Comparison of ENCODE assay signal across 8 cellular contexts in the genomic region with DNA sequence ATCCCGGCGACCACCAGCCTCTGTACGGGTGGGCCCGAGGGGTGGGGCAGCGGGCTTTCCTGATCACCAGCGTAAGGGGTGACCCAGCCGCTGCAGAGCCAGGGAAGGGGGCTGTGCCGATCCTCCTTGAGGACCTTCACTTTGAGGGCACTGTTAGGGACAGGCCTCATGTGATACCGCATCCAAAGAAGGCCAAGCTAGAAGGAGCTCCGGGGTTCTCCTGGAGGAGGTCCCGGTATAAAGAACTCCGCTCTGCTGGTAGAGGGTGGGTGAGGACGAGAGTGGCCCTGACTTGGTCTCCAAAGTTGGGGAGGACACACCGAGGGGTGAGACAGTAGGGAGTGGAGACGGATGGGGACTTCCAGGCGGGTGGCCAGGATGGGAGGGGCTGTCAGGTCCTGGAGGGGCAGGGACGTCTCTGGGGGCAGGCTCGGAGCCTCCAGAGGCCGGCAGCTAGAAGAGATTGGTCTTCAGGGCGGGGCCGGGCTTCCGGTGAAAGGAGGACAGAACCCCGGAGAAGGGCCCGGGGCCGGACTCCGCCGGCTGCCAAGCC. TPM values are rescaled to one million over a fixed set of nuclear protein-coding genes. Genes with fewer than 3 reads are reported as not detected.
A peak's percentile ranks its signal among the peaks of the same experiment; 100 is the strongest.
DNase-seq lines count a peak whose midpoint lies in the region; TF ChIP-seq lines count a peak whose summit lies in the region.

No MANE protein-coding gene starts in this region.

- H3K4me1 ChIP-seq in Karpas-422 (ENCODE audit: low read length) = no peaks in the 10 kb centered on the region
- peaks cover 28 to 32% of the 10 kb centered on the region in 2 donors for H3K4me1 ChIP-seq in adrenal gland (replicated peaks in 1 of 2)

- no peak overlapping the region for H3K9ac ChIP-seq in Karpas-422 (ENCODE audit: low read length)

- H3K36me3 ChIP-seq in Karpas-422 (ENCODE audit: insufficient read depth, low read length) = 0 out of 2 replicates have a peak, but pooled peaks cover 5% of the 10 kb centered on the region
- peaks cover 0 to 33% of the 10 kb centered on the region in 2 donors for H3K36me3 ChIP-seq in adrenal gland (replicated peaks in 1 of 2)

- H3K4me3 ChIP-seq in Karpas-422 (ENCODE audit: low read length) (no peak overlapping the region), adrenal gland (peak overlapping the region in 2 of 4 donors; percentile 22 to 54)

- no peaks in the 10 kb centered on the region for H3K27me3 ChIP-seq in Karpas-422 (ENCODE audit: low read length)
- H3K27me3 ChIP-seq in adrenal gland = peaks cover 18% of the 10 kb centered on the region

- peak in 1 of 2 donors; percentile 25 for TF ChIP-seq POLR2A in adrenal gland (IDR thresholded peaks at IDR 0.05)

- no peak for TF ChIP-seq CTCF in adrenal gland (IDR thresholded peaks at IDR 0.05)
- no peak for TF ChIP-seq CTCF in endothelial cell (IDR thresholded peaks at IDR 0.05; ENCODE audit: unreplicated experiment)

- H3K4me1 Mint-ChIP-seq in stimulated activated naive CD8-positive, alpha-beta T cell treated with anti-CD3 and anti-CD28 coated beads, Interleukin-15, Interleukin-2, amounts not matched to agents 100 ng/mL and 50 ng/mL, for 24 hours (ENCODE audit: low read depth) = peaks cover 27% of the 10 kb centered on the region
- peaks cover 23% of the 10 kb centered on the region for H3K4me1 Mint-ChIP-seq in endothelial cell (ENCODE audit: unreplicated experiment)

- no peaks in the 10 kb centered on the region for H3K9me3 Mint-ChIP-seq in stimulated activated naive CD8-positive, alpha-beta T cell treated with anti-CD3 and anti-CD28 coated beads, Interleukin-15, Interleukin-2, amounts not matched to agents 100 ng/mL and 50 ng/mL, for 24 hours
- no peaks in the 10 kb centered on the region for H3K9me3 Mint-ChIP-seq in endothelial cell (ENCODE audit: unreplicated experiment)

- H2AFZ ChIP-seq in Karpas-422 (ENCODE audit: low read length) = no peak overlapping the region

- H3K36me3 Mint-ChIP-seq in stimulated activated naive CD8-positive, alpha-beta T cell treated with anti-CD3 and anti-CD28 coated beads, Interleukin-15, Interleukin-2, amounts not matched to agents 100 ng/mL and 50 ng/mL, for 24 hours (ENCODE audit: low read depth) = peaks cover 2% of the 10 kb centered on the region
- peaks cover 5% of the 10 kb centered on the region for H3K36me3 Mint-ChIP-seq in endothelial cell (ENCODE audit: low read depth, unreplicated experiment)

- no peak overlapping the region for H3K27ac Mint-ChIP-seq in stimulated activated naive CD8-positive, alpha-beta T cell treated with anti-CD3 and anti-CD28 coated beads, Interleukin-15, Interleukin-2, amounts not matched to agents 100 ng/mL and 50 ng/mL, for 24 hours
- no peak overlapping the region for H3K27ac Mint-ChIP-seq in endothelial cell (ENCODE audit: unreplicated experiment)

- H3K27ac ChIP-seq in Karpas-422 (ENCODE audit: low read length) (no peak overlapping the region), adrenal gland (peak overlapping the region in 3 of 5 donors; percentile 46 to 73 (median 67))

- H3K4me2 ChIP-seq in Karpas-422 (ENCODE audit: low read depth, low read length, poor library complexity, severe bottlenecking) = no peak overlapping the region

- peaks cover 8% of the 10 kb centered on the region; the same call in 1 of the 2 replicates for H4K20me1 ChIP-seq in Karpas-422 (ENCODE audit: insufficient read depth, low read depth, low read length)

- H3K9me2 ChIP-seq in Karpas-422 (replicated peaks; ENCODE audit: insufficient read depth, low read length) = no peaks in the 10 kb centered on the region

- no peaks in the 10 kb centered on the region for H3K79me2 ChIP-seq in Karpas-422 (ENCODE audit: low read length)

- H3K4me3 Mint-ChIP-seq in stimulated activated naive CD8-positive, alpha-beta T cell treated with anti-CD3 and anti-CD28 coated beads, Interleukin-15, Interleukin-2, amounts not matched to agents 100 ng/mL and 50 ng/mL, for 24 hours = peak overlapping the region; percentile 48
- H3K4me3 Mint-ChIP-seq in endothelial cell (ENCODE audit: unreplicated experiment) = no peak overlapping the region

- DNase-seq in DMS53 (lab: John Stamatoyannopoulos, UW) = peak; percentile 89
- peak; percentile 54 for DNase-seq in Karpas-422
- DNase-seq in adrenal gland = peak in 5 of 7 donors; percentile 65 to 90 (median 80)
- DNase-seq in iPS-NIHi11 (ENCODE audit: low spot score) = peak; percentile 71
- no peak for DNase-seq in COLO829 (ENCODE audit: low spot score)
- DNase-seq in endothelial cell (ENCODE audit: low spot score) = no peak
- no peak for DNase-seq in D341Med (ENCODE audit: low spot score)

- H3K9me3 ChIP-seq in Karpas-422 (ENCODE audit: low read length) (no peaks in the 10 kb centered on the region), adrenal gland (replicated peaks in 1 of 3) (no peaks in the 10 kb centered on the region)

- intact Hi-C loops in adrenal gland (cut with DNase I) = loop anchor here in 1 of 2 donors (10.0 kb wide), 1 partner anchor 225 kb away; no protein-coding TSS in a partner anchor

- 9 to 17% (median 13%) methylated on average over 17 to 27 of the region's 27 CpGs for WGBS in adrenal gland, 4 donors

- H3K27me3 Mint-ChIP-seq in stimulated activated naive CD8-positive, alpha-beta T cell treated with anti-CD3 and anti-CD28 coated beads, Interleukin-15, Interleukin-2, amounts not matched to agents 100 ng/mL and 50 ng/mL, for 24 hours = peaks cover 42% of the 10 kb centered on the region
- H3K27me3 Mint-ChIP-seq in endothelial cell (ENCODE audit: unreplicated experiment) = peaks cover 33% of the 10 kb centered on the region

RNA-seq across cellular contexts. Expression of gene PHOX2A, which starts 4.6 kb away (rescaled TPM):
- not detected in 2 replicates for total RNA-seq in Karpas-422 (2014; rRNA removed; shearing (Covaris generic); ENCODE audit: low replicate concordance)
- 10 to 100 TPM in 3 of 8 donors, under 1 TPM in 2, not detected in 3; 0.32 to 26.6 (median 12.8) TPM for total RNA-seq in adrenal gland
- 10 to 100 TPM in 2 of 3 donors, 1 to 10 TPM in 1; 7.1 to 68.9 (median 19.2) TPM for polyA plus RNA-seq in adrenal gland
- not detected for total RNA-seq in endothelial cell (ENCODE audit: unreplicated experiment)

RNA-seq across cellular contexts. Expression of gene INPPL1, which starts 14.8 kb away (rescaled TPM):
- 73.6 and 83.9 TPM in 2 replicates for total RNA-seq in Karpas-422 (2014; rRNA removed; shearing (Covaris generic); ENCODE audit: low replicate concordance)
- total RNA-seq in adrenal gland (100 to 1,000 TPM in 5 of 8 donors, 10 to 100 TPM in 3; 86.4 to 238 (median 119) TPM), endothelial cell (ENCODE audit: unreplicated experiment) (168 TPM)
- 100 to 1,000 TPM in 2 of 3 donors, 10 to 100 TPM in 1; 45.3 to 395 (median 130) TPM for polyA plus RNA-seq in adrenal gland

RNA-seq across cellular contexts. Expression of gene FOLR2, which starts 22.8 kb away (rescaled TPM):
- total RNA-seq in Karpas-422 (2014; rRNA removed; shearing (Covaris generic); ENCODE audit: low replicate concordance) = 9.4 and 16.0 TPM in 2 replicates
- 100 to 1,000 TPM in 2 of 8 donors, 10 to 100 TPM in 6; 23.6 to 221 (median 78.9) TPM for total RNA-seq in adrenal gland
- 10 to 100 TPM; 14.6 to 35.2 (median 27.2) TPM for polyA plus RNA-seq in adrenal gland
- total RNA-seq in endothelial cell (ENCODE audit: unreplicated experiment) = not detected

RNA-seq across cellular contexts. Expression of gene FOLR1, which starts 47.4 kb away (rescaled TPM):
- total RNA-seq in Karpas-422 (2014; rRNA removed; shearing (Covaris generic); ENCODE audit: low replicate concordance) = not detected in 2 replicates
- total RNA-seq in adrenal gland (1 to 10 TPM in 6 of 8 donors, under 1 TPM in 2; 0.84 to 7.2 (median 2.0) TPM), endothelial cell (ENCODE audit: unreplicated experiment) (not detected)
- polyA plus RNA-seq in adrenal gland = 1 to 10 TPM in 1 of 3 donors, under 1 TPM in 2; 0.57 to 2.5 (median 0.80) TPM

Comparison
In these comparisons a context has a peak if more than half of its experiments do, and no peak if none do; other contexts are left out.
1. DNase-seq: peak in DMS53 (single experiment), Karpas-422 (single experiment), adrenal gland (5 of 7) and iPS-NIHi11 (single experiment); none in COLO829 (single experiment), endothelial cell (single experiment) and D341Med (single experiment).